1 cellular context compared by ENCODE assay signal in the genomic region with DNA sequence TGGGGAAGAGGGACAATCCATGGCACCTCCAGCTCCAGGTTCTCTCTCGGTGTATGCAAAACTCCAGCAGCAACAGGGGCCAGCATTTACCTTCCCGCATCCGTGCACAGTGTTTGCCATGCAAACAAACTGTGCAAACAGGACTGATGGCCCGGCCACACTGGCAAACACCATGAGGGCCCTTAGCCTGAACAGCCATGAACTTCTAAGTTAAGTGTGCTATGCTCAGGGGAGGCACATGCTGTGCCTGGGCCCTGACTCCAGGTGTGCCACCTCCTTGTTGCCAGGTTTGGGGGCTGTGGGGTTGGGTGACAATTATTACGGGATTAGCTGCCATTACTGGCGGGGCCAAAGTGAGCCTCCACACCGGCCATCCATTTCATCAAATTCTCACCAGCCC.
A peak's percentile ranks its signal among the peaks of the same experiment; 100 is the strongest.
TF ChIP-seq lines count a peak whose summit lies in the region.

No MANE protein-coding gene starts in this region.

TF ChIP-seq in HepG2, 621 proteins besides CTCF, POLR2A, EP300 and RAD21 (continued from another document and continues in another):
- TF ChIP-seq, protein P1, sequence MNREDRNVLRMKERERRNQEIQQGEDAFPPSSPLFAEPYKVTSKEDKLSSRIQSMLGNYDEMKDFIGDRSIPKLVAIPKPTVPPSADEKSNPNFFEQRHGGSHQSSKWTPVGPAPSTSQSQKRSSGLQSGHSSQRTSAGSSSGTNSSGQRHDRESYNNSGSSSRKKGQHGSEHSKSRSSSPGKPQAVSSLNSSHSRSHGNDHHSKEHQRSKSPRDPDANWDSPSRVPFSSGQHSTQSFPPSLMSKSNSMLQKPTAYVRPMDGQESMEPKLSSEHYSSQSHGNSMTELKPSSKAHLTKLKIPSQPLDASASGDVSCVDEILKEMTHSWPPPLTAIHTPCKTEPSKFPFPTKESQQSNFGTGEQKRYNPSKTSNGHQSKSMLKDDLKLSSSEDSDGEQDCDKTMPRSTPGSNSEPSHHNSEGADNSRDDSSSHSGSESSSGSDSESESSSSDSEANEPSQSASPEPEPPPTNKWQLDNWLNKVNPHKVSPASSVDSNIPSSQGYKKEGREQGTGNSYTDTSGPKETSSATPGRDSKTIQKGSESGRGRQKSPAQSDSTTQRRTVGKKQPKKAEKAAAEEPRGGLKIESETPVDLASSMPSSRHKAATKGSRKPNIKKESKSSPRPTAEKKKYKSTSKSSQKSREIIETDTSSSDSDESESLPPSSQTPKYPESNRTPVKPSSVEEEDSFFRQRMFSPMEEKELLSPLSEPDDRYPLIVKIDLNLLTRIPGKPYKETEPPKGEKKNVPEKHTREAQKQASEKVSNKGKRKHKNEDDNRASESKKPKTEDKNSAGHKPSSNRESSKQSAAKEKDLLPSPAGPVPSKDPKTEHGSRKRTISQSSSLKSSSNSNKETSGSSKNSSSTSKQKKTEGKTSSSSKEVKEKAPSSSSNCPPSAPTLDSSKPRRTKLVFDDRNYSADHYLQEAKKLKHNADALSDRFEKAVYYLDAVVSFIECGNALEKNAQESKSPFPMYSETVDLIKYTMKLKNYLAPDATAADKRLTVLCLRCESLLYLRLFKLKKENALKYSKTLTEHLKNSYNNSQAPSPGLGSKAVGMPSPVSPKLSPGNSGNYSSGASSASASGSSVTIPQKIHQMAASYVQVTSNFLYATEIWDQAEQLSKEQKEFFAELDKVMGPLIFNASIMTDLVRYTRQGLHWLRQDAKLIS (CRISPR knock-in tag; IDR thresholded peaks at IDR 0.05) = no peak
- TF ChIP-seq FLYWCH1 (CRISPR knock-in tag; IDR thresholded peaks at IDR 0.05) (no peak), EZH2 (conservative IDR thresholded peaks at IDR 0.05; ENCODE audit: low read depth, low read length) (no peak), SCMH1 (CRISPR knock-in tag; IDR thresholded peaks at IDR 0.05; ENCODE audit: borderline replicate concordance) (no peak), REPIN1 (CRISPR knock-in tag; IDR thresholded peaks at IDR 0.05; ENCODE audit: borderline replicate concordance, low read depth) (no peak; the same call in 1 of the 2 replicates), ATF2 (CRISPR knock-in tag; IDR thresholded peaks at IDR 0.05) (peak; percentile 69; the same call in 1 of the 2 replicates), ZSCAN12 (CRISPR knock-in tag; IDR thresholded peaks at IDR 0.05) (no peak), ZNF292 (CRISPR knock-in tag; IDR thresholded peaks at IDR 0.05; ENCODE audit: borderline replicate concordance, low read depth) (peak; percentile 92; the same call in 1 of the 2 replicates), JARID2 (CRISPR knock-in tag; IDR thresholded peaks at IDR 0.05; ENCODE audit: insufficient replicate concordance) (no peak), ATF7-NPFF (CRISPR knock-in tag; IDR thresholded peaks at IDR 0.05; ENCODE audit: low read depth) (no peak), ZNF329 (CRISPR knock-in tag; IDR thresholded peaks at IDR 0.05; ENCODE audit: low read depth) (no peak), TGIF2 (CRISPR knock-in tag; IDR thresholded peaks at IDR 0.05) (0 out of 2 replicates have a peak, but pooled peaks have one; percentile 31), RXRB (CRISPR knock-in tag; IDR thresholded peaks at IDR 0.05; ENCODE audit: borderline replicate concordance) (peak; percentile 90), ZNF225 (CRISPR knock-in tag; IDR thresholded peaks at IDR 0.05) (no peak), ZNF253 (CRISPR knock-in tag; IDR thresholded peaks at IDR 0.05; ENCODE audit: borderline replicate concordance) (no peak), CREBL2 (CRISPR knock-in tag; IDR thresholded peaks at IDR 0.05; ENCODE audit: borderline replicate concordance) (no peak), ZNF878 (CRISPR knock-in tag; IDR thresholded peaks at IDR 0.05) (no peak), SIN3A (IDR thresholded peaks at IDR 0.05; ENCODE audit: borderline replicate concordance, low read depth, low read length) (no peak), ZNF83 (CRISPR knock-in tag; IDR thresholded peaks at IDR 0.05; ENCODE audit: borderline replicate concordance) (no peak; the same call in 1 of the 2 replicates), HHEX (CRISPR knock-in tag; IDR thresholded peaks at IDR 0.05) (peak; percentile 96), MEIS1 (CRISPR knock-in tag; IDR thresholded peaks at IDR 0.05; ENCODE audit: borderline replicate concordance) (no peak), ZNF773 (CRISPR knock-in tag; IDR thresholded peaks at IDR 0.05; ENCODE audit: borderline replicate concordance) (no peak), SATB2 (CRISPR knock-in tag; IDR thresholded peaks at IDR 0.05) (no peak), ZNF562 (CRISPR knock-in tag; IDR thresholded peaks at IDR 0.05; ENCODE audit: borderline replicate concordance) (no peak), STAG1 (CRISPR knock-in tag; IDR thresholded peaks at IDR 0.05) (peak; percentile 35), KLF11 (CRISPR knock-in tag; IDR thresholded peaks at IDR 0.05) (no peak), NFAT5 (CRISPR knock-in tag; IDR thresholded peaks at IDR 0.05) (0 out of 2 replicates have a peak, but pooled peaks have one; percentile 42), KDM5A (IDR thresholded peaks at IDR 0.05; ENCODE audit: borderline replicate concordance, low read length) (no peak), ZNF572 (CRISPR knock-in tag; IDR thresholded peaks at IDR 0.05) (no peak), PBX2 (CRISPR knock-in tag; IDR thresholded peaks at IDR 0.05) (no peak), ZNF256 (CRISPR knock-in tag; conservative IDR thresholded peaks at IDR 0.05) (no peak), ZNF24 (IDR thresholded peaks at IDR 0.05) (no peak), CSRNP1 (CRISPR knock-in tag; IDR thresholded peaks at IDR 0.05) (no peak)
- TF ChIP-seq, protein P2, sequence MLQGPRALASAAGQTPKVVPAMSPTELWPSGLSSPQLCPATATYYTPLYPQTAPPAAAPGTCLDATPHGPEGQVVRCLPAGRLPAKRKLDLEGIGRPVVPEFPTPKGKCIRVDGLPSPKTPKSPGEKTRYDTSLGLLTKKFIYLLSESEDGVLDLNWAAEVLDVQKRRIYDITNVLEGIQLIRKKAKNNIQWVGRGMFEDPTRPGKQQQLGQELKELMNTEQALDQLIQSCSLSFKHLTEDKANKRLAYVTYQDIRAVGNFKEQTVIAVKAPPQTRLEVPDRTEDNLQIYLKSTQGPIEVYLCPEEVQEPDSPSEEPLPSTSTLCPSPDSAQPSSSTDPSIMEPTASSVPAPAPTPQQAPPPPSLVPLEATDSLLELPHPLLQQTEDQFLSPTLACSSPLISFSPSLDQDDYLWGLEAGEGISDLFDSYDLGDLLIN (CRISPR knock-in tag; IDR thresholded peaks at IDR 0.05; ENCODE audit: borderline replicate concordance) = no peak
- TF ChIP-seq, protein P3, sequence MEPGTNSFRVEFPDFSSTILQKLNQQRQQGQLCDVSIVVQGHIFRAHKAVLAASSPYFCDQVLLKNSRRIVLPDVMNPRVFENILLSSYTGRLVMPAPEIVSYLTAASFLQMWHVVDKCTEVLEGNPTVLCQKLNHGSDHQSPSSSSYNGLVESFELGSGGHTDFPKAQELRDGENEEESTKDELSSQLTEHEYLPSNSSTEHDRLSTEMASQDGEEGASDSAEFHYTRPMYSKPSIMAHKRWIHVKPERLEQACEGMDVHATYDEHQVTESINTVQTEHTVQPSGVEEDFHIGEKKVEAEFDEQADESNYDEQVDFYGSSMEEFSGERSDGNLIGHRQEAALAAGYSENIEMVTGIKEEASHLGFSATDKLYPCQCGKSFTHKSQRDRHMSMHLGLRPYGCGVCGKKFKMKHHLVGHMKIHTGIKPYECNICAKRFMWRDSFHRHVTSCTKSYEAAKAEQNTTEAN (CRISPR knock-in tag; conservative IDR thresholded peaks at IDR 0.05) = peak; percentile 86
- TF ChIP-seq, protein P4, sequence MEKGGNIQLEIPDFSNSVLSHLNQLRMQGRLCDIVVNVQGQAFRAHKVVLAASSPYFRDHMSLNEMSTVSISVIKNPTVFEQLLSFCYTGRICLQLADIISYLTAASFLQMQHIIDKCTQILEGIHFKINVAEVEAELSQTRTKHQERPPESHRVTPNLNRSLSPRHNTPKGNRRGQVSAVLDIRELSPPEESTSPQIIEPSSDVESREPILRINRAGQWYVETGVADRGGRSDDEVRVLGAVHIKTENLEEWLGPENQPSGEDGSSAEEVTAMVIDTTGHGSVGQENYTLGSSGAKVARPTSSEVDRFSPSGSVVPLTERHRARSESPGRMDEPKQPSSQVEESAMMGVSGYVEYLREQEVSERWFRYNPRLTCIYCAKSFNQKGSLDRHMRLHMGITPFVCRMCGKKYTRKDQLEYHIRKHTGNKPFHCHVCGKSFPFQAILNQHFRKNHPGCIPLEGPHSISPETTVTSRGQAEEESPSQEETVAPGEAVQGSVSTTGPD (CRISPR knock-in tag; IDR thresholded peaks at IDR 0.05) = peak; percentile 97
- TF ChIP-seq, protein P5, sequence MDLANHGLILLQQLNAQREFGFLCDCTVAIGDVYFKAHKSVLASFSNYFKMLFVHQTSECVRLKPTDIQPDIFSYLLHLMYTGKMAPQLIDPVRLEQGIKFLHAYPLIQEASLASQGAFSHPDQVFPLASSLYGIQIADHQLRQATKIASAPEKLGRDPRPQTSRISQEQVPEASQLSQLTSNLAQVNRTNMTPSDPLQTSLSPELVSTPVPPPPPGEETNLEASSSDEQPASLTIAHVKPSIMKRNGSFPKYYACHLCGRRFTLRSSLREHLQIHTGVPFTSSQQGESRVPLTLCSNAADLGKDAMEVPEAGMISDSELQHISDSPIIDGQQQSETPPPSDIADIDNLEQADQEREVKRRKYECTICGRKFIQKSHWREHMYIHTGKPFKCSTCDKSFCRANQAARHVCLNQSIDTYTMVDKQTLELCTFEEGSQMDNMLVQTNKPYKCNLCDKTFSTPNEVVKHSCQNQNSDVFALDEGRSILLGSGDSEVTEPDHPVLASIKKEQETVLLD (CRISPR knock-in tag; IDR thresholded peaks at IDR 0.05; ENCODE audit: low read depth) = no peak
